ENCODE assay signal across 8 cellular contexts in genomic region chr11:88535916-88536547, GRCh38.
A peak's percentile ranks its signal among the peaks of the same experiment; 100 is the strongest.
DNase-seq lines count a peak whose midpoint lies in the region; ATAC-seq, FAIRE-seq and TF ChIP-seq lines count a peak whose summit lies in the region.

No MANE protein-coding gene starts in this region.

- no peak overlapping the region for H3K27ac Mint-ChIP-seq in activated naive CD8-positive, alpha-beta T cell treated with anti-CD3 and anti-CD28 coated beads, Interleukin-2, amount 50 U/mL, for 24 hours
- H3K27ac Mint-ChIP-seq in nephron = peak overlapping the region; percentile 59 to 84 (median 73)

- H3K4me3 Mint-ChIP-seq in activated naive CD8-positive, alpha-beta T cell treated with anti-CD3 and anti-CD28 coated beads, Interleukin-2, amount 50 U/mL, for 24 hours = no peak overlapping the region
- no peak overlapping the region for H3K4me3 Mint-ChIP-seq in nephron

- no peak for DNase-seq in activated naive CD8-positive, alpha-beta T cell treated with anti-CD3 and anti-CD28 coated beads, Interleukin-2, amount 50 U/mL, for 24 hours
- DNase-seq in GOT3 (lab: John Stamatoyannopoulos, UW) = no peak
- DNase-seq in activated effector memory CD4-positive, alpha-beta T cell treated with Interleukin-2 at 50 U/mL for 16 hours = no peak
- DNase-seq in OCI-M2 (lab: John Stamatoyannopoulos, UW; ENCODE audit: unreplicated experiment) = no peak
- no peak for DNase-seq in frontal cortex (ENCODE audit: low spot score in 2 of 2)

- H3K36me3 Mint-ChIP-seq in activated naive CD8-positive, alpha-beta T cell treated with anti-CD3 and anti-CD28 coated beads, Interleukin-2, amount 50 U/mL, for 24 hours (ENCODE audit: low read depth) = no peaks in the 10 kb centered on the region
- no peaks in the 10 kb centered on the region for H3K36me3 Mint-ChIP-seq in nephron (ENCODE audit: low read depth)

- no peaks in the 10 kb centered on the region for H3K27me3 Mint-ChIP-seq in activated naive CD8-positive, alpha-beta T cell treated with anti-CD3 and anti-CD28 coated beads, Interleukin-2, amount 50 U/mL, for 24 hours
- no peaks in the 10 kb centered on the region for H3K27me3 Mint-ChIP-seq in nephron (ENCODE audit: low read depth)

- H3K4me1 Mint-ChIP-seq in activated naive CD8-positive, alpha-beta T cell treated with anti-CD3 and anti-CD28 coated beads, Interleukin-2, amount 50 U/mL, for 24 hours = peaks cover 24% of the 10 kb centered on the region
- H3K4me1 Mint-ChIP-seq in nephron = peaks cover 26% of the 10 kb centered on the region

- no peak for FAIRE-seq in frontal cortex (lab: Jason Lieb, UNC)

- no peaks in the 10 kb centered on the region for H3K9me3 Mint-ChIP-seq in activated naive CD8-positive, alpha-beta T cell treated with anti-CD3 and anti-CD28 coated beads, Interleukin-2, amount 50 U/mL, for 24 hours
- H3K9me3 Mint-ChIP-seq in nephron = no peaks in the 10 kb centered on the region

- ATAC-seq in GM19328 (IDR thresholded peaks at IDR 0.05; ENCODE audit: unreplicated experiment) = peak; percentile 82
- ATAC-seq in HG03108 (IDR thresholded peaks at IDR 0.05; ENCODE audit: unreplicated experiment) = peak; percentile 69
- ATAC-seq in activated naive CD8-positive, alpha-beta T cell treated with anti-CD3 and anti-CD28 coated beads, Interleukin-2, amount 50 U/mL, for 24 hours = peak; percentile 97

- no peak for TF ChIP-seq CTCF in nephron (IDR thresholded peaks at IDR 0.05; ENCODE audit: unreplicated experiment in 3 of 3)
